Comparison of ENCODE assay signal across 8 cellular contexts in the genomic region with DNA sequence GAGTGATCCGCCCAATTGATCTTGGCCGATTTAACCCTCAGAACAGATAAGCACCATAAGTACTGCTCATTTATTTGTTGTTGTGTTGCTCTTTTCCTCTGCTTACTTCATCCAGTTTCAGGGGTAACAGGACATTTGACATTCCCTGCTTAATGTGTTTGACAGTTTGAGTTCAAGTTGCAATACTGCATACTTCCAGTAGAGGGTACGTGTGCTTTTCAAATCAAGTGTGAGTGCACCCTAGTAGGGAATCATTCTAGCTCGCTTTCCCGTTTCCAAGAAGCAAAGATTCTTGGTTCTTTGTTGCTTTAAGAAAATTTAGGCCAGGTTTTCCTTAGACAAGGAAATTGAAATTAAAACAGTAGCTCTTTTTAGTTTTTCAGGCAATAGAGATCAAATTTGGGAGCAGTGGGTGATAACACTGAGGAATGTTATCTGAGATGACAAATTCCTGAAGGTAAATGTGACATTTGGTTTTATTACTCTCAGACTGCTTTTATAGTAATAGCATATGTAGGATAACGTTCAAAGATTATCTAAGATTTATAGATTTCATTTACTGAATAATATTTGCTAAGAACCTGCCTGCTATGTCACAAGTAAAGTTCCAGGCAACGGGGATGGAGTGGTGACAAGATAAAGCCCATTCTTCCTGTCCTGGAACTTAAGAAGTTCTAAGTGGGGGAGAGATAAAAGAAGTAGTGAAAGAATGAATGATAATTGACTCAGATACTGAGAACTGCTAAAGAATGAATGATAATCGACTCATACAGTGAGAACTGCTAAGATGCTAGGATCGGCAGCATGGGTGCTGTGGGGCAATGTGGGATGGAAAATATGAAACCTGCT.
DNase-seq lines count a peak whose midpoint lies in the region; ATAC-seq and TF ChIP-seq lines count a peak whose summit lies in the region.

No MANE protein-coding gene starts in this region.

- WGBS in mammary epithelial cell (ENCODE audit: low coverage, missing lambda C conversion rate): 36% methylated on average over 9 of the region's 9 CpGs

- no peaks in the 10 kb centered on the region for H3K4me1 ChIP-seq in mammary epithelial cell (ENCODE audit: insufficient read depth, low read length)
- no peaks in the 10 kb centered on the region for H3K4me1 ChIP-seq in uterus

- no peak overlapping the region for H3K4me2 ChIP-seq in mammary epithelial cell (ENCODE audit: insufficient read depth, low read depth, low read length)

- H4K20me1 ChIP-seq in mammary epithelial cell (ENCODE audit: insufficient read depth, low read length): no peaks in the 10 kb centered on the region

- H3K27me3 ChIP-seq in mammary epithelial cell (ENCODE audit: insufficient read depth, low read length) (no peaks in the 10 kb centered on the region), uterus (no peaks in the 10 kb centered on the region), MG63 (no peaks in the 10 kb centered on the region)

- H3K4me3 ChIP-seq in AG10803 (ENCODE audit: low read length) (no peak overlapping the region), mammary epithelial cell (replicated peaks in 1 of 3; ENCODE audit: insufficient read depth in 1 of 3, low read depth in 2 of 3, low read length in 3 of 3) (no peak overlapping the region), uterus (no peak overlapping the region), MG63 (no peak overlapping the region)

- H3K27ac ChIP-seq in mammary epithelial cell (ENCODE audit: insufficient read depth, low read depth, low read length) (no peak overlapping the region), uterus (no peak overlapping the region)

- DNase-seq in AG10803 (ENCODE audit: low read depth) (peak; percentile 72), GM13976 (ENCODE audit: low spot score) (peak; percentile 38), NCI-H345 (lab: John Stamatoyannopoulos, UW) (peak; percentile 42), mammary epithelial cell (peak; percentile 46), left kidney (ENCODE audit: low read depth, low spot score) (peak; percentile 80), uterus (no peak), MG63 (no peak)

- H3K9me3 ChIP-seq in mammary epithelial cell (replicated peaks; ENCODE audit: insufficient read depth, low read length): no peaks in the 10 kb centered on the region
- no peaks in the 10 kb centered on the region for H3K9me3 ChIP-seq in uterus
- H3K9me3 ChIP-seq in MG63: no peaks in the 10 kb centered on the region

- no peaks in the 10 kb centered on the region for H3K79me2 ChIP-seq in mammary epithelial cell (ENCODE audit: insufficient read depth, low read length)

- intact Hi-C loops in mammary epithelial cell (cut with micrococcal nuclease): loop anchor here (1.0 to 5.0 kb wide), 4 partner anchors 216 to 1133 kb away; no protein-coding TSS in a partner anchor
- intact Hi-C loops in uterus (cut with DNase I; ENCODE audit: low total_unique reads): no loop called here

- CTCF ChIA-PET in mammary epithelial cell (lab: Charles Lee; ENCODE audit: low non-redundant PET): interaction anchor here (1.0 kb wide), 2 partner anchors 311 to 467 kb away, joined by 3 to 12 read pairs; a partner anchor contains a TSS

- no peaks in the 10 kb centered on the region for H3K36me3 ChIP-seq in mammary epithelial cell (ENCODE audit: insufficient read depth, low read length)
- no peaks in the 10 kb centered on the region for H3K36me3 ChIP-seq in uterus
- no peaks in the 10 kb centered on the region for H3K36me3 ChIP-seq in MG63

- in situ Hi-C loops in GM13976 (cut with MboI; ENCODE audit: low sequenced_read_pairs, unreplicated experiment): loop anchor here (5.0 kb wide), 1 partner anchor 466 kb away; a partner anchor contains a TSS
- in situ Hi-C loops in mammary epithelial cell (cut with MboI; ENCODE audit: low sequenced_read_pairs in 2 of 2): loop anchor here (5.0 to 25.0 kb wide), 2 partner anchors 311 to 466 kb away; a partner anchor contains a TSS

- H3K9ac ChIP-seq in mammary epithelial cell (ENCODE audit: insufficient read depth, low read length): no peak overlapping the region

- no peak overlapping the region for H2AFZ ChIP-seq in mammary epithelial cell (ENCODE audit: low read depth, low read length)

- TF ChIP-seq CTCF in AG10803 (conservative IDR thresholded peaks at IDR 0.05; ENCODE audit: low read length) (peak; percentile 98), GM13976 (IDR thresholded peaks at IDR 0.05; ENCODE audit: borderline replicate concordance, control extremely low read depth, extremely low read depth, insufficient read depth, missing control alignments) (peak; percentile 66), mammary epithelial cell (conservative IDR thresholded peaks at IDR 0.05 in 1 of 2, IDR thresholded peaks at IDR 0.05 in 1 of 2; ENCODE audit: extremely low read depth in 1 of 2, insufficient read depth in 1 of 2, low read depth in 1 of 2, low read length in 2 of 2) (peak; percentile 91 to 92), uterus (IDR thresholded peaks at IDR 0.05) (peak; percentile 67 to 80 (median 73))

- no peak for TF ChIP-seq POLR2A in uterus (IDR thresholded peaks at IDR 0.05)

- ATAC-seq in HG02970 (IDR thresholded peaks at IDR 0.05; ENCODE audit: low FRiP score, unreplicated experiment): peak; percentile 65

- dilution Hi-C loops in mammary epithelial cell (cut with HindIII; ENCODE audit: low sequenced_read_pairs): loop anchor here (5.0 kb wide), 1 partner anchor 466 kb away; a partner anchor contains a TSS

- BruUV-seq in mammary epithelial cell (replicated peaks; lab: Mats Ljungman, UMichigan): no TSS peak

Comparison
In these comparisons a context has a peak if more than half of its experiments do, and no peak if none do; other contexts are left out.
1. DNase-seq: peak in AG10803 (single experiment), GM13976 (single experiment), NCI-H345 (single experiment), mammary epithelial cell (single experiment) and left kidney (single experiment); none in uterus (0 of 2) and MG63 (single experiment).
2. Peak in every context shown above with its lines, with median percentiles within 50 percentile points of each other: CTCF ChIP-seq.